Comparison of ENCODE assay signal across 27 cellular contexts in the genomic region with DNA sequence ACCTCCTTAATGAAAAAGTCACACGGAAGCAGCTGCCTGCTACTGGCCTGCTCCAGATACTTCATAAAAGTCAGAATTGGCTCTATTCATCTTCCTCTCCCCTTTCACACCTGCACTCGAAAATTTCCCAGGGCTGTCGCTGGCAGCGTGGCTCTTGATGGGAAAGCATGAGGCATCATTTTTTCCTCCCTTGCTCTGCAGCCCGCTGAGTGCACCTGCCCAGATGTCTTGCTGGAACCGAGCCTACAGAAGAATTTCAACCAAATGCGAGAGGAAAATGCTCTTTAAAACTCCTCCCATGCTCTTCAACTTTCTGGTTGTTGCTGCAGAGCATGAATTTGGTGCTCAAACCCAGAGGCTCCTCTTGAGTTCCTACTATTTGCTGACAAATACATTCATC.
DNase-seq lines count a peak whose midpoint lies in the region; ATAC-seq and TF ChIP-seq lines count a peak whose summit lies in the region.
"Had no signal": no experiment of that assay in that cellular context is flagged by ENCODE, and none has a peak within 500 bp of the region (broad histone marks: within the 10 kb centered on the region; RNA-seq: fewer than 3 reads in every experiment).

No MANE protein-coding gene starts in this region.

- H3K9me3 Mint-ChIP-seq in progenitor cell of endocrine pancreas (ENCODE audit: low read depth): no peaks in the 10 kb centered on the region
- H3K9me3 Mint-ChIP-seq: CD4-positive, alpha-beta T cell; T-helper 1 cell treated with Interleukin-12 subunit alpha and Interleukin-12 subunit beta and Interleukin-4 antibody, amounts not matched to agents 30 μg/mL and 1 μg/mL, for 36 hours had no signal

- DNase-seq in NCI-H2107 treated with DMSO at 0.1 percent for 48 hours (lab: John Stamatoyannopoulos, UW; ENCODE audit: unreplicated experiment) (peak; percentile 24), NCI-H2107 (lab: John Stamatoyannopoulos, UW) (no peak), NCI-H187 treated with DMSO at 0.1 percent for 48 hours (lab: John Stamatoyannopoulos, UW) (peak; percentile 4), progenitor cell of endocrine pancreas (ENCODE audit: low spot score, unreplicated experiment) (no peak), lower lobe of right lung (no peak)
- DNase-seq: 8988T; ACHN; CD4-positive, alpha-beta T cell; COR-L47; DMS53; EL; GDM1; HCEC 1CT; IMR-90; NCI-H1048; NCI-H146; NCI-H2029; NCI-H446; NCI-H526 treated with DMSO at 0.1 percent for 48 hours; SHP77 treated with DMSO at 0.1 percent for 48 hours had no signal

- no peak for TF ChIP-seq CTCF in progenitor cell of endocrine pancreas (IDR thresholded peaks at IDR 0.05; ENCODE audit: unreplicated experiment)
- no peak for TF ChIP-seq CTCF in lower lobe of right lung (IDR thresholded peaks at IDR 0.05)

- no peak overlapping the region for H3K27ac ChIP-seq in BLaER1 treated with 17β-estradiol and CSF1 and Interleukin-3, amounts not matched to agents 10 nM and 100 nM
- H3K27ac ChIP-seq in lower lobe of right lung: no peak overlapping the region
- H3K27ac ChIP-seq: KMS-11, RWPE1 had no signal

- peak overlapping the region; percentile 7 for H3K4me3 Mint-ChIP-seq in progenitor cell of endocrine pancreas (ENCODE audit: low read depth)
- H3K4me3 Mint-ChIP-seq: CD4-positive, alpha-beta T cell; T-helper 1 cell treated with Interleukin-12 subunit alpha and Interleukin-12 subunit beta and Interleukin-4 antibody, amounts not matched to agents 30 μg/mL and 1 μg/mL, for 36 hours had no signal

- intact Hi-C loops in lower lobe of right lung (cut with DNase I): no loop called here

- H4K20me1 ChIP-seq in BLaER1 treated with 17β-estradiol and CSF1 and Interleukin-3, amounts not matched to agents 10 nM and 100 nM: peaks cover 0 to 100% (median 0%) of the 10 kb centered on the region in 11 experiments; a peak in 5 of 22 replicates

- H3K9ac ChIP-seq in BLaER1 treated with 17β-estradiol and CSF1 and Interleukin-3, amounts not matched to agents 10 nM and 100 nM: no peak overlapping the region
- H3K9ac ChIP-seq: KMS-11 had no signal

- peak overlapping the region; percentile 82 for H3K27ac Mint-ChIP-seq in progenitor cell of endocrine pancreas
- H3K27ac Mint-ChIP-seq: CD4-positive, alpha-beta T cell; T-helper 1 cell treated with Interleukin-12 subunit alpha and Interleukin-12 subunit beta and Interleukin-4 antibody, amounts not matched to agents 30 μg/mL and 1 μg/mL, for 36 hours had no signal

- peaks cover 3 to 55% (median 32%) of the 10 kb centered on the region in 10 experiments; a peak in 18 of 20 replicates for H3K4me1 ChIP-seq in BLaER1 treated with 17β-estradiol and CSF1 and Interleukin-3, amounts not matched to agents 10 nM and 100 nM
- no peaks in the 10 kb centered on the region for H3K4me1 ChIP-seq in lower lobe of right lung

- no peak overlapping the region for H3K4me3 ChIP-seq in BLaER1 treated with 17β-estradiol and CSF1 and Interleukin-3, amounts not matched to agents 10 nM and 100 nM
- H3K4me3 ChIP-seq in lower lobe of right lung: no peak overlapping the region
- H3K4me3 ChIP-seq: GM12878 had no signal

- H3K27me3 ChIP-seq in BLaER1 treated with 17β-estradiol and CSF1 and Interleukin-3, amounts not matched to agents 10 nM and 100 nM: no peaks in the 10 kb centered on the region
- no peaks in the 10 kb centered on the region for H3K27me3 ChIP-seq in lower lobe of right lung (ENCODE audit: low read depth)

- no peak for ATAC-seq in GM18868 (IDR thresholded peaks at IDR 0.05; ENCODE audit: unreplicated experiment)
- ATAC-seq in lower lobe of right lung: no peak
- ATAC-seq: GM12878, Panc1 had no signal

- H3K4me2 ChIP-seq in BLaER1 treated with 17β-estradiol and CSF1 and Interleukin-3, amounts not matched to agents 10 nM and 100 nM: peak overlapping the region in 7 of 11 experiments; percentile 18 to 62 (median 55); a peak in 10 of 22 replicates
- H3K4me2 ChIP-seq: KMS-11 had no signal

- peaks cover 0 to 51% (median 0%) of the 10 kb centered on the region in 11 experiments; a peak in 3 of 22 replicates for H3K36me3 ChIP-seq in BLaER1 treated with 17β-estradiol and CSF1 and Interleukin-3, amounts not matched to agents 10 nM and 100 nM
- no peaks in the 10 kb centered on the region for H3K36me3 ChIP-seq in lower lobe of right lung

- H3K4me1 Mint-ChIP-seq in progenitor cell of endocrine pancreas (ENCODE audit: low read depth): peaks cover 66% of the 10 kb centered on the region

- no peaks in the 10 kb centered on the region for H3K9me3 ChIP-seq in BLaER1 treated with 17β-estradiol and CSF1 and Interleukin-3, amounts not matched to agents 10 nM and 100 nM (replicated peaks in 1 of 11)
- no peaks in the 10 kb centered on the region for H3K9me3 ChIP-seq in lower lobe of right lung

- H3K36me3 Mint-ChIP-seq in progenitor cell of endocrine pancreas (ENCODE audit: insufficient read depth): peaks cover 3% of the 10 kb centered on the region

- no peaks in the 10 kb centered on the region for H3K27me3 Mint-ChIP-seq in progenitor cell of endocrine pancreas
- H3K27me3 Mint-ChIP-seq: CD4-positive, alpha-beta T cell had no signal

Comparison
In these comparisons a context has a peak if more than half of its experiments do, and no peak if none do; other contexts are left out.
1. DNase-seq: peak in NCI-H2107 treated with DMSO at 0.1 percent for 48 hours (single experiment) and NCI-H187 treated with DMSO at 0.1 percent for 48 hours (single experiment); none in NCI-H2107 (single experiment), progenitor cell of endocrine pancreas (single experiment) and lower lobe of right lung (single experiment).